Comparison of ENCODE assay signal across 8 cellular contexts in the genomic region with DNA sequence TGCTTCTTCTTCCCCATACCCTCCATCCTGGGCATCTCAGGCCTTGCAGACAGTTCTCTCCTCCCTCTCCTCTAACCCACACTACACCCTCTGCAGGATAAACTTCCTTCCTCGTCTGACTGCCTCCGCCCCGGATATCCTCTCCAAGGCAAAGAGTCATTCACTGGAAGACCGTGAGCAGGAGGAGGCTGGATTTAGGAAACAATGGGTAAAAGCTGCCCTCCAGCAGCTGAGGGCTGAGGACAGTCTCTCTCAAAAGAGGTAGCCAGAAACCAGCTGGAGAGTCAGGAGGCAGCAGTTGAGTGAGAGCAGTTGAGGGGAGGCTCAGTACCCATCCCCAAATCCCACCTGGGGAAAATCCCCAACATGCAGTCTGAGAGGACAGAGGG. TPM values are rescaled to one million over a fixed set of nuclear protein-coding genes. Genes with fewer than 3 reads are reported as not detected.
DNase-seq lines count a peak whose midpoint lies in the region; ATAC-seq and TF ChIP-seq lines count a peak whose summit lies in the region.

No MANE protein-coding gene starts in this region.

- H3K4me1 ChIP-seq in ascending aorta, result peaks cover 17 to 39% of the 10 kb centered on the region in 2 donors
- peaks cover 3 to 70% (median 44%) of the 10 kb centered on the region in 4 donors for H3K4me1 ChIP-seq in tibial nerve

- no peak for ATAC-seq in GM21619 (IDR thresholded peaks at IDR 0.05; ENCODE audit: unreplicated experiment)
- ATAC-seq in omental fat pad (ENCODE audit: low FRiP score), result no peak

- TF ChIP-seq CTCF in ascending aorta (IDR thresholded peaks at IDR 0.05) (no peak), tibial nerve (IDR thresholded peaks at IDR 0.05) (no peak), omental fat pad (IDR thresholded peaks at IDR 0.05) (no peak)

- intact Hi-C loops in ascending aorta (cut with DNase I), result no loop called here

- H3K27ac ChIP-seq in ascending aorta, result peak overlapping the region; percentile 93 to 99
- H3K27ac ChIP-seq in tibial nerve, result peak overlapping the region; percentile 88 to 98 (median 92)

- 0 to 2% methylated on average over 4 of the region's 4 CpGs for WGBS in tibial nerve, 2 donors

- peak overlapping the region; percentile 71 to 97 for H3K4me3 ChIP-seq in ascending aorta
- H3K4me3 ChIP-seq in tibial nerve, result peak overlapping the region; percentile 58 to 87 (median 64)
- H3K4me3 ChIP-seq in MG63, result no peak overlapping the region

- H3K36me3 ChIP-seq in ascending aorta (peaks cover 0 to 6% of the 10 kb centered on the region in 2 donors), tibial nerve (no peaks in the 10 kb centered on the region), MG63 (peaks cover 5% of the 10 kb centered on the region; the same call in 1 of the 2 replicates)

- DNase-seq in Daoy (ENCODE audit: low read depth) (peak; percentile 82), NCI-H1105 (lab: John Stamatoyannopoulos, UW) (peak; percentile 54), ascending aorta (ENCODE audit: low spot score in 2 of 2) (peak in 1 of 2 donors; percentile 78), kidney tubule cell (ENCODE audit: low spot score) (peak; percentile 55), tibial nerve (ENCODE audit: low spot score in 2 of 2) (no peak), MG63 (no peak), omental fat pad (ENCODE audit: low spot score) (no peak)

- H3K27me3 ChIP-seq in ascending aorta (no peaks in the 10 kb centered on the region), tibial nerve (no peaks in the 10 kb centered on the region), MG63 (no peaks in the 10 kb centered on the region)

- no peak for TF ChIP-seq POLR2A in tibial nerve (IDR thresholded peaks at IDR 0.05)

- no peaks in the 10 kb centered on the region for H3K9me3 ChIP-seq in ascending aorta
- no peaks in the 10 kb centered on the region for H3K9me3 ChIP-seq in tibial nerve
- no peaks in the 10 kb centered on the region for H3K9me3 ChIP-seq in MG63

- peak in 1 of 2 donors; percentile 54 for TF ChIP-seq EP300 in tibial nerve (IDR thresholded peaks at IDR 0.05)

RNA-seq across cellular contexts. Expression of a gene that starts 1.4 kb away (rescaled TPM):
- 866 and 897 TPM in 2 replicates for total RNA-seq in Daoy (2014; rRNA removed; shearing (Covaris generic))
- 948 TPM for total RNA-seq in ascending aorta
- total RNA-seq in tibial nerve, result 1,000 to 10,000 TPM in 3 of 4 donors, 100 to 1,000 TPM in 1; 548 to 1,751 (median 1,444) TPM
- total RNA-seq in MG63 (2014; rRNA removed; shearing (Covaris generic); ENCODE audit: low replicate concordance), result 108 and 190 TPM in 2 replicates
- total RNA-seq in omental fat pad, result 100 to 1,000 TPM; 258 to 670 (median 416) TPM

RNA-seq across cellular contexts. Expression of a gene that starts 33.4 kb away (rescaled TPM):
- total RNA-seq in Daoy (2014; rRNA removed; shearing (Covaris generic)), result 39.2 and 51.8 TPM in 2 replicates
- total RNA-seq in ascending aorta, result 131 TPM
- 10 to 100 TPM; 22.9 to 49.2 (median 34.2) TPM for total RNA-seq in tibial nerve
- total RNA-seq in MG63 (2014; rRNA removed; shearing (Covaris generic); ENCODE audit: low replicate concordance), result 17.7 and 22.9 TPM in 2 replicates
- total RNA-seq in omental fat pad, result 10 to 100 TPM; 26.0 to 84.1 (median 67.6) TPM

RNA-seq across cellular contexts. Expression of a gene that starts 36.5 kb away (rescaled TPM):
- total RNA-seq in Daoy (2014; rRNA removed; shearing (Covaris generic)), result 7.6 and 11.7 TPM in 2 replicates
- total RNA-seq in ascending aorta, result 111 TPM
- total RNA-seq in tibial nerve, result 100 to 1,000 TPM; 243 to 301 (median 271) TPM
- total RNA-seq in MG63 (2014; rRNA removed; shearing (Covaris generic); ENCODE audit: low replicate concordance), result 51.7 and 72.2 TPM in 2 replicates
- 100 to 1,000 TPM in 3 of 4 donors, 10 to 100 TPM in 1; 95.2 to 392 (median 148) TPM for total RNA-seq in omental fat pad

Comparison
In these comparisons a context has a peak if more than half of its experiments do, and no peak if none do; other contexts are left out.
1. DNase-seq: peak in Daoy (single experiment), NCI-H1105 (single experiment) and kidney tubule cell (single experiment); none in tibial nerve (0 of 2), MG63 (single experiment) and omental fat pad (single experiment).